ENCODE assay signal across 21 cellular contexts in genomic region chr14:75967866-75968265, GRCh38. TPM values are rescaled to one million over a fixed set of nuclear protein-coding genes. Genes with fewer than 3 reads are reported as not detected.
DNase-seq lines count a peak whose midpoint lies in the region; ATAC-seq and TF ChIP-seq lines count a peak whose summit lies in the region.
"Had no signal": no experiment of that assay in that cellular context is flagged by ENCODE, and none has a peak within 500 bp of the region (broad histone marks: within the 10 kb centered on the region; RNA-seq: fewer than 3 reads in every experiment).

No MANE protein-coding gene starts in this region.

- H3K36me3 ChIP-seq in right atrium auricular region (peaks cover 62% of the 10 kb centered on the region), neuronal stem cell (replicated peaks in 1 of 2; ENCODE audit: control insufficient read depth in 2 of 2, insufficient read depth in 2 of 2, low read length in 2 of 2) (peaks cover 0 to 3% of the 10 kb centered on the region in 2 donors)
- H3K36me3 ChIP-seq: HAP-1 had no signal

- no peak overlapping the region for H3K9ac ChIP-seq in neuronal stem cell (ENCODE audit: low read depth, low read length, poor library complexity)
- H3K9ac ChIP-seq: BLaER1 treated with 17β-estradiol and CSF1 and Interleukin-3, amounts not matched to agents 10 nM and 100 nM had no signal

- H3K27ac ChIP-seq in right atrium auricular region = peak overlapping the region in 1 of 2 donors; percentile 20
- no peak overlapping the region for H3K27ac ChIP-seq in neuronal stem cell (replicated peaks; ENCODE audit: low read length)
- H3K27ac ChIP-seq: A549 had no signal

- no peak overlapping the region for H2BK5ac ChIP-seq in neuronal stem cell (ENCODE audit: low read length)

- no peak overlapping the region for H4K8ac ChIP-seq in neuronal stem cell (ENCODE audit: low read depth, low read length)

- H3K9me3 ChIP-seq in right atrium auricular region (no peaks in the 10 kb centered on the region), neuronal stem cell (replicated peaks in 1 of 2; ENCODE audit: control insufficient read depth in 2 of 2, insufficient read depth in 1 of 2, low read depth in 1 of 2, low read length in 2 of 2) (no peaks in the 10 kb centered on the region)
- H3K9me3 ChIP-seq: A549, BE2C, HAP-1 had no signal

- no peak overlapping the region for H2BK120ac ChIP-seq in neuronal stem cell (ENCODE audit: low read depth, low read length)

- H3K4me2 ChIP-seq in neuronal stem cell (ENCODE audit: insufficient read depth, low read length, poor library complexity, severe bottlenecking) = no peak overlapping the region
- H3K4me2 ChIP-seq: A549, GM23338 had no signal

- no peak for ATAC-seq in GM21381 (IDR thresholded peaks at IDR 0.05; ENCODE audit: unreplicated experiment)
- ATAC-seq: A549, GM23338 had no signal

- H3K4me1 ChIP-seq in right atrium auricular region (peaks cover 0 to 7% of the 10 kb centered on the region in 2 donors), neuronal stem cell (ENCODE audit: control insufficient read depth in 2 of 2, insufficient read depth in 1 of 2, low read depth in 1 of 2, low read length in 2 of 2) (no peaks in the 10 kb centered on the region)
- H3K4me1 ChIP-seq: A549, HAP-1 had no signal

- H4K91ac ChIP-seq in neuronal stem cell (ENCODE audit: low read depth, low read length, poor library complexity) = no peak overlapping the region

- TF ChIP-seq CTCF in right atrium auricular region (IDR thresholded peaks at IDR 0.05) (no peak), fibroblast of mammary gland (conservative IDR thresholded peaks at IDR 0.05; ENCODE audit: control insufficient read depth, insufficient read depth, low read depth, low read length) (no peak)

- H3K23ac ChIP-seq in neuronal stem cell (ENCODE audit: low read depth, low read length, poor library complexity) = no peak overlapping the region

- H3K27me3 ChIP-seq in right atrium auricular region (no peaks in the 10 kb centered on the region), neuronal stem cell (ENCODE audit: control insufficient read depth in 3 of 3, insufficient read depth in 3 of 3, low read depth in 1 of 3, low read length in 3 of 3) (no peaks in the 10 kb centered on the region)
- H3K27me3 ChIP-seq: BE2C; BLaER1 treated with 17β-estradiol and CSF1 and Interleukin-3, amounts not matched to agents 10 nM and 100 nM had no signal

- peak; percentile 53 for DNase-seq in right atrium auricular region (ENCODE audit: low spot score)
- DNase-seq in cardiac septum (ENCODE audit: low spot score) = no peak
- peak; percentile 41 for DNase-seq in fibroblast of mammary gland (ENCODE audit: low read depth)
- no peak for DNase-seq in neuronal stem cell (ENCODE audit: low spot score)
- no peak for DNase-seq in GOT3 (lab: John Stamatoyannopoulos, UW)
- DNase-seq in SIG-M5 treated with dmso at 0.1 percent for 504 hours (lab: John Stamatoyannopoulos, UW; ENCODE audit: unreplicated experiment) = no peak
- DNase-seq: 8988T; ACHN; AML-193; BE2C; CD4-positive, alpha-beta T cell; CD8-positive, alpha-beta memory T cell; DMS53; DMS79 treated with DMSO at 0.1 percent for 48 hours; GF-D8; HFFc6 had no signal

- H3K4me3 ChIP-seq in right atrium auricular region (no peak overlapping the region), fibroblast of mammary gland (ENCODE audit: control insufficient read depth, low read depth, low read length) (no peak overlapping the region), neuronal stem cell (ENCODE audit: low read length in 2 of 2) (peak overlapping the region in 1 of 2 donors; percentile 26)
- H3K4me3 ChIP-seq: A549; BLaER1 treated with 17β-estradiol and CSF1 and Interleukin-3, amounts not matched to agents 10 nM and 100 nM; GM23338; HAP-1 had no signal

- H3K4ac ChIP-seq in neuronal stem cell (ENCODE audit: low read length) = no peak overlapping the region

- no peak overlapping the region for H2AK5ac ChIP-seq in neuronal stem cell (ENCODE audit: low read depth, low read length)

- H3K18ac ChIP-seq in neuronal stem cell (ENCODE audit: low read length) = no peak overlapping the region

- H2AFZ ChIP-seq in neuronal stem cell (ENCODE audit: low read length) = no peak overlapping the region
- H2AFZ ChIP-seq: GM23338 had no signal

- intact Hi-C loops in cardiac septum (cut with DNase I) = no loop called here

- H2BK15ac ChIP-seq in neuronal stem cell (ENCODE audit: low read length) = no peak overlapping the region

- H2BK12ac ChIP-seq in neuronal stem cell (ENCODE audit: low read length) = no peak overlapping the region

- no CpG with 5 or more reads among the region's 3 CpGs for WGBS in neuronal stem cell (ENCODE audit: extremely low coverage in 2 of 2, insufficient read length in 2 of 2, insufficient replicate concordance in 1 of 2), 2 donors

- peak overlapping the region; percentile 22 for H3K14ac ChIP-seq in neuronal stem cell (ENCODE audit: low read length)

- no peaks in the 10 kb centered on the region for H3K79me1 ChIP-seq in neuronal stem cell (ENCODE audit: low read depth, low read length)

RNA-seq across cellular contexts. Expression of gene TGFB3, which starts 13.9 kb away (rescaled TPM):
- total RNA-seq in right atrium auricular region = 10 to 100 TPM; 17.5 to 99.1 TPM
- 57.5 TPM for total RNA-seq in cardiac septum
- 0.24 TPM for polyA plus RNA-seq in neuronal stem cell (2013, experiment 1 of 2)
- polyA plus RNA-seq in neuronal stem cell (2013, experiment 2 of 2) = 0.21 TPM

RNA-seq across cellular contexts. Expression of gene IFT43, which starts 17.7 kb away (rescaled TPM):
- total RNA-seq in right atrium auricular region (10 to 100 TPM; 32.6 to 59.0 TPM), cardiac septum (46.8 TPM)
- 25.4 TPM for polyA plus RNA-seq in neuronal stem cell (2013, experiment 1 of 2)
- polyA plus RNA-seq in neuronal stem cell (2013, experiment 2 of 2) = 24.9 TPM

Comparison
In these comparisons a context has a peak if more than half of its experiments do, and no peak if none do; other contexts are left out.
1. DNase-seq: peak in right atrium auricular region (single experiment) and fibroblast of mammary gland (single experiment); none in cardiac septum (single experiment), neuronal stem cell (single experiment), GOT3 (single experiment) and SIG-M5 treated with dmso at 0.1 percent for 504 hours (single experiment).